In genomic region chr16:10972108-10972955, GRCh38 we compare ENCODE assay signal across 13 cellular contexts. TPM values are rescaled to one million over a fixed set of nuclear protein-coding genes. Genes with fewer than 3 reads are reported as not detected.
A peak's percentile ranks its signal among the peaks of the same experiment; 100 is the strongest.
DNase-seq lines count a peak whose midpoint lies in the region; ATAC-seq and TF ChIP-seq lines count a peak whose summit lies in the region.
"Had no signal": no experiment of that assay in that cellular context is flagged by ENCODE, and none has a peak within 500 bp of the region (broad histone marks: within the 10 kb centered on the region; RNA-seq: fewer than 3 reads in every experiment).

No MANE protein-coding gene starts in this region.

- H3F3A ChIP-seq in PC-3 (ENCODE audit: low read length, unreplicated experiment) (no peaks in the 10 kb centered on the region), smooth muscle cell (ENCODE audit: low read depth) (peaks cover 13% of the 10 kb centered on the region)

- no peak for DNase-seq in activated CD4-positive, alpha-beta T cell treated with anti-CD3 and anti-CD28 coated beads for 36 hours
- DNase-seq in activated CD4-positive, alpha-beta T cell treated with anti-CD3 and anti-CD28 coated beads for 1 hour: no peak
- DNase-seq in PC-3 (no peak), smooth muscle cell (lab: John Stamatoyannopoulos, UW; ENCODE audit: unreplicated experiment) (no peak), immature natural killer cell (no peak), GM19238 (ENCODE audit: insufficient read length, low spot score) (no peak), NK-92 (lab: John Stamatoyannopoulos, UW; ENCODE audit: unreplicated experiment) (no peak)
- DNase-seq: left lung had no signal

- no peaks in the 10 kb centered on the region for H3K9me2 ChIP-seq in PC-3 (replicated peaks; ENCODE audit: low read length)

- TF ChIP-seq CTCF in PC-3 (conservative IDR thresholded peaks at IDR 0.05; ENCODE audit: low read depth, low read length) (no peak), brain (conservative IDR thresholded peaks at IDR 0.05) (no peak), smooth muscle cell (IDR thresholded peaks at IDR 0.05; ENCODE audit: borderline replicate concordance, insufficient read depth, poor library complexity, severe bottlenecking) (no peak)

- WGBS in smooth muscle cell (ENCODE audit: low lambda C conversion rate): 62% methylated on average over 4 of the region's 4 CpGs

- H3K4me2 ChIP-seq in PC-3 (ENCODE audit: low read length): 0 out of 2 replicates have a peak overlapping the region, but pooled peaks have one; percentile 34
- peak overlapping the region; percentile 1 for H3K4me2 ChIP-seq in smooth muscle cell

- H3K9me3 ChIP-seq in PC-3 (ENCODE audit: low read length) (no peaks in the 10 kb centered on the region), smooth muscle cell (replicated peaks; ENCODE audit: low read depth) (no peaks in the 10 kb centered on the region)
- H3K9me3 ChIP-seq: left lung had no signal

- H3K79me2 ChIP-seq in PC-3 (ENCODE audit: low read length) (no peaks in the 10 kb centered on the region), smooth muscle cell (ENCODE audit: low read depth) (peaks cover 3% of the 10 kb centered on the region)

- H4K20me1 ChIP-seq in PC-3 (ENCODE audit: low read length) (no peaks in the 10 kb centered on the region), smooth muscle cell (ENCODE audit: low read depth) (peaks cover 17% of the 10 kb centered on the region)

- BruUV-seq in PC-3 (replicated peaks; lab: Mats Ljungman, UMichigan): no TSS peak

- H3K27me3 ChIP-seq in PC-3 (ENCODE audit: low read length): no peaks in the 10 kb centered on the region
- H3K27me3 ChIP-seq in smooth muscle cell (ENCODE audit: low read depth): no peaks in the 10 kb centered on the region
- H3K27me3 ChIP-seq: left lung had no signal

- POLR2A ChIA-PET in activated CD4-positive, alpha-beta T cell treated with anti-CD3 and anti-CD28 coated beads for 36 hours (lab: Charles Lee): interaction anchor here (1.4 kb wide), 1 partner anchor 283 kb away, joined by 9 read pairs; the partner anchor contains the start of gene SOCS1
- POLR2A ChIA-PET in PC-3 (lab: Charles Lee; ENCODE audit: unreplicated experiment): no interaction called here

- peaks cover 27% of the 10 kb centered on the region for H3K36me3 Mint-ChIP-seq in activated CD4-positive, alpha-beta T cell treated with anti-CD3 and anti-CD28 coated beads for 36 hours (ENCODE audit: low read depth)
- H3K36me3 Mint-ChIP-seq in brain (peaks cover 34% of the 10 kb centered on the region), immature natural killer cell (peaks cover 16 to 25% (median 16%) of the 10 kb centered on the region in 3 donors)

- no peak overlapping the region for H2AFZ ChIP-seq in PC-3 (ENCODE audit: low read length)
- no peak overlapping the region for H2AFZ ChIP-seq in smooth muscle cell (ENCODE audit: low read depth)

- CTCF ChIA-PET in activated CD4-positive, alpha-beta T cell treated with anti-CD3 and anti-CD28 coated beads for 36 hours (lab: Charles Lee): interaction anchor here (0.6 to 2.0 kb wide), 16 partner anchors 8 to 1096 kb away, joined by 3 to 8 read pairs (median 4); partner anchors contain the start of gene SOCS1
- CTCF ChIA-PET in PC-3 (lab: Charles Lee): no interaction called here

- peaks cover 7% of the 10 kb centered on the region; the same call in 1 of the 2 replicates for H3K36me3 ChIP-seq in PC-3 (ENCODE audit: low read depth, low read length)
- H3K36me3 ChIP-seq in smooth muscle cell (ENCODE audit: low read depth): no peaks in the 10 kb centered on the region

- H3K4me1 ChIP-seq in PC-3 (ENCODE audit: insufficient read depth, low read length) (peaks cover 7% of the 10 kb centered on the region), smooth muscle cell (ENCODE audit: low read depth) (peaks cover 8% of the 10 kb centered on the region)

- no peak overlapping the region for H3K4me3 Mint-ChIP-seq in activated CD4-positive, alpha-beta T cell treated with anti-CD3 and anti-CD28 coated beads for 36 hours
- H3K4me3 Mint-ChIP-seq in brain (peak overlapping the region in 1 of 5 experiments; percentile 25), immature natural killer cell (no peak overlapping the region)
- H3K4me3 Mint-ChIP-seq: CD4-positive, alpha-beta memory T cell; type B pancreatic cell had no signal

- H3K9me3 Mint-ChIP-seq in activated CD4-positive, alpha-beta T cell treated with anti-CD3 and anti-CD28 coated beads for 36 hours (ENCODE audit: low read depth): no peaks in the 10 kb centered on the region
- H3K9me3 Mint-ChIP-seq in brain: no peaks in the 10 kb centered on the region
- no peaks in the 10 kb centered on the region for H3K9me3 Mint-ChIP-seq in immature natural killer cell
- H3K9me3 Mint-ChIP-seq: CD4-positive, alpha-beta memory T cell; naive thymus-derived CD4-positive, alpha-beta T cell; type B pancreatic cell had no signal

- H3K9ac ChIP-seq in PC-3 (ENCODE audit: low read length) (no peak overlapping the region), smooth muscle cell (ENCODE audit: low read depth) (no peak overlapping the region)

- H3K4me3 ChIP-seq in PC-3 (ENCODE audit: low read length) (no peak overlapping the region), smooth muscle cell (no peak overlapping the region)
- H3K4me3 ChIP-seq: GM12878, left lung had no signal

- H3K4me1 Mint-ChIP-seq in activated CD4-positive, alpha-beta T cell treated with anti-CD3 and anti-CD28 coated beads for 36 hours: peaks cover 32% of the 10 kb centered on the region
- H3K4me1 Mint-ChIP-seq in brain: peaks cover 33% of the 10 kb centered on the region
- H3K4me1 Mint-ChIP-seq in immature natural killer cell: no peaks in the 10 kb centered on the region

- peak overlapping the region; percentile 23; the same call in 1 of the 2 replicates for H3K27ac ChIP-seq in PC-3 (ENCODE audit: low read length)
- H3K27ac ChIP-seq in smooth muscle cell (ENCODE audit: low read depth): peak overlapping the region; percentile 21

- no peaks in the 10 kb centered on the region for H3K27me3 Mint-ChIP-seq in activated CD4-positive, alpha-beta T cell treated with anti-CD3 and anti-CD28 coated beads for 36 hours
- H3K27me3 Mint-ChIP-seq in brain (peaks cover 3% of the 10 kb centered on the region), immature natural killer cell (ENCODE audit: low read depth in 3 of 3) (peaks cover 0 to 3% (median 2%) of the 10 kb centered on the region in 3 donors)
- H3K27me3 Mint-ChIP-seq: CD4-positive, alpha-beta memory T cell; naive thymus-derived CD4-positive, alpha-beta T cell; type B pancreatic cell had no signal

- no peak for ATAC-seq in activated CD4-positive, alpha-beta T cell treated with anti-CD3 and anti-CD28 coated beads for 36 hours
- no peak for ATAC-seq in PC-3

- intact Hi-C loops in activated CD4-positive, alpha-beta T cell treated with anti-CD3 and anti-CD28 coated beads for 36 hours (cut with DNase I, micrococcal nuclease): no loop called here
- intact Hi-C loops in PC-3 (cut with micrococcal nuclease): no loop called here

- H3K27ac Mint-ChIP-seq in activated CD4-positive, alpha-beta T cell treated with anti-CD3 and anti-CD28 coated beads for 36 hours: peak overlapping the region; percentile 67
- H3K27ac Mint-ChIP-seq in brain: peak overlapping the region in 4 of 5 experiments; percentile 18 to 37 (median 26)
- no peak overlapping the region for H3K27ac Mint-ChIP-seq in immature natural killer cell
- H3K27ac Mint-ChIP-seq: type B pancreatic cell had no signal

RNA-seq across cellular contexts. Expression of gene CLEC16A, which starts 28.0 kb away (rescaled TPM):
- 10 to 100 TPM; 23.5 to 25.4 TPM for total RNA-seq in activated CD4-positive, alpha-beta T cell treated with anti-CD3 and anti-CD28 coated beads for 36 hours
- 9.5 and 14.6 TPM in 2 replicates for total RNA-seq in PC-3 (2014; rRNA removed)
- 22.2 TPM for polyA plus RNA-seq in brain (ENCODE audit: insufficient read depth, low read depth, low replicate concordance)
- 16.2 and 17.0 TPM in 2 replicates for total RNA-seq in smooth muscle cell
- 12.6 and 17.7 TPM in 2 replicates for polyA plus RNA-seq in smooth muscle cell
- polyA plus RNA-seq in immature natural killer cell: 10 to 100 TPM in 1 of 3 donors, 1 to 10 TPM in 2; 5.6 to 19.9 (median 5.6) TPM

RNA-seq across cellular contexts. Expression of gene DEXI, which starts 30.1 kb away (rescaled TPM):
- total RNA-seq in activated CD4-positive, alpha-beta T cell treated with anti-CD3 and anti-CD28 coated beads for 36 hours: 10 to 100 TPM; 33.8 to 34.9 TPM
- total RNA-seq in PC-3 (2014; rRNA removed): 36.1 and 43.2 TPM in 2 replicates
- polyA plus RNA-seq in brain (ENCODE audit: insufficient read depth, low read depth, low replicate concordance): 71.5 TPM
- total RNA-seq in smooth muscle cell: 29.9 and 71.8 TPM in 2 replicates
- 58.5 and 59.4 TPM in 2 replicates for polyA plus RNA-seq in smooth muscle cell
- polyA plus RNA-seq in immature natural killer cell: 10 to 100 TPM; 35.2 to 49.8 (median 45.9) TPM

Comparison
In these comparisons a context has a peak if more than half of its experiments do, and no peak if none do; other contexts are left out.
1. H3K27ac Mint-ChIP-seq: peak in activated CD4-positive, alpha-beta T cell treated with anti-CD3 and anti-CD28 coated beads for 36 hours (single experiment) and brain (4 of 5); none in immature natural killer cell (0 of 6).